Comparison of ENCODE assay signal across 29 cellular contexts in the genomic region with DNA sequence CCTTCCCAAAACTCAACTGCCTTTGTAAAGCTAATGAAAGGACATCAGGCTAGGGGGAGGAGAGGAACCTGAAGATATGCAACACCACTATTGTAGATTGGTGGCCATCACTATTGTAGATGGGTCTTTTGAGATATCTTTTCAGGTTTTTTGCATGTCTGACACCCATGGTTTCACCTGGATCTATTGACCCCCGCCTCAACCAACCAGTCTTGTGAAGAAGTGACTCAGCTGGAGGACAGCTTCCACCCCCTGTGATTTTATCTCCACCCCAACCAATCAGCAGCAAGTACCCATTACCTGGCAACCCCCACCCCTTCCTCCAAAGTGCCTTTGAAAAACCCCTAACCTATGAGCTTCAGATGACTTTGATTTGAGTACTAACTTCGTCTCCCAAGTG.
"Had no signal": no experiment of that assay in that cellular context is flagged by ENCODE, and none has a peak within 500 bp of the region (broad histone marks: within the 10 kb centered on the region; RNA-seq: fewer than 3 reads in every experiment).

No MANE protein-coding gene starts in this region.

- H3K27ac Mint-ChIP-seq: immature natural killer cell; naive thymus-derived CD4-positive, alpha-beta T cell; natural killer cell treated with Interleukin-12 subunit alpha and Interleukin-12 subunit beta and Interleukin-15 and Interleukin-18, amount 100 ng/mL, for 72 hours; stimulated activated naive B cell treated with anti-CD40 and anti-IgM and Interleukin-4, amounts not matched to agents 10 μg/mL and 1 μg/mL and 100 μg/mL, for 72 hours had no signal

- H3K27ac ChIP-seq: hepatocyte, left ventricle myocardium inferior, pancreas, prostate gland, skin epidermis, stomach, testis, thyroid gland, transverse colon, upper lobe of left lung, vagina had no signal

- H3K27me3 ChIP-seq: hepatocyte, pancreas, stomach, testis, thyroid gland, transverse colon, upper lobe of left lung, vagina had no signal

- H3K4me3 Mint-ChIP-seq: immature natural killer cell; naive thymus-derived CD4-positive, alpha-beta T cell; natural killer cell treated with Interleukin-12 subunit alpha and Interleukin-12 subunit beta and Interleukin-15 and Interleukin-18, amount 100 ng/mL, for 72 hours; stimulated activated naive B cell treated with anti-CD40 and anti-IgM and Interleukin-4, amounts not matched to agents 10 μg/mL and 1 μg/mL and 100 μg/mL, for 72 hours had no signal

- H3K79me2 ChIP-seq: hepatocyte had no signal

- FAIRE-seq: islet of Langerhans, kidney, pancreas had no signal

- H3K4me2 ChIP-seq: hepatocyte had no signal

- H3K27me3 Mint-ChIP-seq: naive thymus-derived CD4-positive, alpha-beta T cell; natural killer cell treated with Interleukin-12 subunit alpha and Interleukin-12 subunit beta and Interleukin-15 and Interleukin-18, amount 100 ng/mL, for 72 hours; stimulated activated naive B cell treated with anti-CD40 and anti-IgM and Interleukin-4, amounts not matched to agents 10 μg/mL and 1 μg/mL and 100 μg/mL, for 72 hours had no signal

- H3K4me3 ChIP-seq: hepatocyte, left ventricle myocardium inferior, lung, mucosa of descending colon, pancreas, prostate gland, skin epidermis, stomach, testis, thyroid gland, transverse colon, upper lobe of left lung, vagina had no signal

- H3K36me3 ChIP-seq: left ventricle myocardium inferior, pancreas, prostate gland, stomach, thyroid gland, transverse colon, upper lobe of left lung, vagina had no signal

- H3K4me1 Mint-ChIP-seq: immature natural killer cell; naive thymus-derived CD4-positive, alpha-beta T cell; stimulated activated naive B cell treated with anti-CD40 and anti-IgM and Interleukin-4, amounts not matched to agents 10 μg/mL and 1 μg/mL and 100 μg/mL, for 72 hours had no signal

- H3K36me3 Mint-ChIP-seq: immature natural killer cell; naive thymus-derived CD4-positive, alpha-beta T cell; natural killer cell treated with Interleukin-12 subunit alpha and Interleukin-12 subunit beta and Interleukin-15 and Interleukin-18, amount 100 ng/mL, for 72 hours; stimulated activated naive B cell treated with anti-CD40 and anti-IgM and Interleukin-4, amounts not matched to agents 10 μg/mL and 1 μg/mL and 100 μg/mL, for 72 hours had no signal

- H3K4me1 ChIP-seq: left ventricle myocardium inferior, pancreas, prostate gland, stomach, testis, thyroid gland, transverse colon, upper lobe of left lung, vagina had no signal

- DNase-seq: immature natural killer cell; kidney; left ventricle myocardium inferior; midbrain; mucosa of descending colon; naive thymus-derived CD4-positive, alpha-beta T cell; pancreas; posterior cingulate gyrus; retina; right cardiac atrium; stimulated activated CD4-positive, alpha-beta T cell treated with anti-CD3 and anti-CD28 coated beads, Interleukin-12 subunit alpha, Interleukin-12 subunit beta, amount 100 ng/mL, for 4 hours; stimulated activated CD4-positive, alpha-beta T cell treated with anti-CD3 and anti-CD28 coated beads, Interleukin-15, amount 100 ng/mL, for 24 hours; stimulated activated CD4-positive, alpha-beta T cell treated with anti-CD3 and anti-CD28 coated beads, Interleukin-2, amount 100 ng/mL, for 24 hours; stimulated activated CD4-positive, alpha-beta T cell treated with anti-CD3 and anti-CD28 coated beads, Interleukin-4, amount 100 ng/mL, for 1 hour; stimulated activated naive B cell treated with anti-CD40 and anti-IgM and Interleukin-4, amounts not matched to agents 10 μg/mL and 1 μg/mL and 100 μg/mL, for 72 hours; stimulated activated naive CD8-positive, alpha-beta T cell treated with anti-CD3 and anti-CD28 coated beads, Interleukin-15, Interleukin-2, amounts not matched to agents 100 U/mL and 50 U/mL, for 24 hours; stomach; testis; thyroid gland; transverse colon; upper lobe of left lung had no signal

- H3K9me3 ChIP-seq: left ventricle myocardium inferior, pancreas, prostate gland, stomach, testis, thyroid gland, upper lobe of left lung, vagina had no signal

- H2AFZ ChIP-seq: hepatocyte had no signal

- ATAC-seq: mucosa of descending colon; naive thymus-derived CD4-positive, alpha-beta T cell; natural killer cell treated with Interleukin-12 subunit alpha and Interleukin-12 subunit beta and Interleukin-15 and Interleukin-18, amount 100 ng/mL, for 72 hours; pancreas; right cardiac atrium; sciatic nerve; stimulated activated naive B cell treated with anti-CD40 and anti-IgM and Interleukin-4, amounts not matched to agents 10 μg/mL and 1 μg/mL and 100 μg/mL, for 72 hours; stimulated activated naive CD8-positive, alpha-beta T cell treated with anti-CD3 and anti-CD28 coated beads, Interleukin-15, Interleukin-2, amounts not matched to agents 100 U/mL and 50 U/mL, for 24 hours had no signal
